Comparison of ENCODE assay signal across 8 cellular contexts in the genomic region with DNA sequence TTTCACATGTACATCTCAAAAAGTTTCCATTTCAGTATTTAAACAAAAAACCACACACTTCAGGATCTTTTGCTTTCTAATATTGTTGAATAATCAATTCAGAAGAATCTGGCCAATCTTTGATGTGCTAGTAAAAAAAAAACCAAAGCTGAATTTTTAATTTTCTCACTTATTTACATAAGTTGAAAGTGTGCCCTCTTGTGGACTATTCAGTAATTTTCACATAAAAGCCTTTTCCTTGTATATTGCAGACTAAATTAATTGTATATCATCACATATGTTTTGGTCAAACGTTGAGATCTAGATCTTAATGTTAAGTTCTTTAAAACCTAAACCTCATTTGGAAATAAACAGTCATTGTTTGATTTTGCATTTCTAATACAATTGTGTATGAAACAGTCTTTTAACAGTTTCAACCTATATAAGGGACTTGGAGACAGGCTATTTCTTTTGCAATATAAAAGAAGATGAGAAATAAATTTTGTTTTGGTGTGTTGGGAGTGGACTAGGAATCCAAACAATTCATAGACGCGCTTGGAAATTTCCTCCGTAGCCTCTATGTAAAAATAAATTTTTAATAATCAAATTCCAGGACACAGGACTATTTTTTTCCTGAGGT.
DNase-seq lines count a peak whose midpoint lies in the region; ATAC-seq and TF ChIP-seq lines count a peak whose summit lies in the region.

No MANE protein-coding gene starts in this region.

- no peaks in the 10 kb centered on the region for H3K9me3 ChIP-seq in mammary epithelial cell (replicated peaks; ENCODE audit: insufficient read depth, low read length)

- dilution Hi-C loops in mammary epithelial cell (cut with HindIII; ENCODE audit: low sequenced_read_pairs) = no loop called here

- H3K27me3 ChIP-seq in mammary epithelial cell (ENCODE audit: insufficient read depth, low read length) = no peaks in the 10 kb centered on the region

- peaks cover 9% of the 10 kb centered on the region for H3K4me1 ChIP-seq in mammary epithelial cell (ENCODE audit: insufficient read depth, low read length)

- 73% methylated on average over 4 of the region's 4 CpGs for WGBS in mammary epithelial cell (ENCODE audit: low coverage, missing lambda C conversion rate)

- no peak overlapping the region for H3K9ac ChIP-seq in mammary epithelial cell (ENCODE audit: insufficient read depth, low read length)

- ATAC-seq in natural killer cell = peak; percentile 37 to 58 (median 43)
- ATAC-seq in natural killer cell treated with Interleukin-12 subunit alpha and Interleukin-12 subunit beta and Interleukin-15 and Interleukin-18, amount 100 ng/mL, for 72 hours = no peak
- ATAC-seq in memory B cell (ENCODE audit: low read depth) = peak; percentile 27
- no peak for ATAC-seq in GM18868 (IDR thresholded peaks at IDR 0.05; ENCODE audit: unreplicated experiment)

- H3K79me2 ChIP-seq in mammary epithelial cell (ENCODE audit: insufficient read depth, low read length) = peaks cover 93% of the 10 kb centered on the region

- in situ Hi-C loops in mammary epithelial cell (cut with MboI; ENCODE audit: low sequenced_read_pairs in 2 of 2) = loop anchor here in 1 of 2 donors (5.0 kb wide), 1 partner anchor 57 kb away; no protein-coding TSS in a partner anchor

- H3K4me3 Mint-ChIP-seq in natural killer cell (no peak overlapping the region), memory B cell (no peak overlapping the region)
- H3K4me3 Mint-ChIP-seq in natural killer cell treated with Interleukin-12 subunit alpha and Interleukin-12 subunit beta and Interleukin-15 and Interleukin-18, amount 100 ng/mL, for 72 hours = no peak overlapping the region

- no peak overlapping the region for H2AFZ ChIP-seq in mammary epithelial cell (ENCODE audit: low read depth, low read length)

- H3K36me3 Mint-ChIP-seq in natural killer cell (no peaks in the 10 kb centered on the region), memory B cell (no peaks in the 10 kb centered on the region)
- no peaks in the 10 kb centered on the region for H3K36me3 Mint-ChIP-seq in natural killer cell treated with Interleukin-12 subunit alpha and Interleukin-12 subunit beta and Interleukin-15 and Interleukin-18, amount 100 ng/mL, for 72 hours

- intact Hi-C loops in natural killer cell (cut with micrococcal nuclease) (loop anchor here (5.0 kb wide), 2 partner anchors 67 to 207 kb away; a partner anchor contains a TSS), mammary epithelial cell (cut with micrococcal nuclease) (loop anchor here (1.0 kb wide), 1 partner anchor 67 kb away; no protein-coding TSS in a partner anchor)

- DNase-seq in natural killer cell (no peak), NCI-H2196 (lab: John Stamatoyannopoulos, UW; ENCODE audit: unreplicated experiment) (peak; percentile 85), mammary epithelial cell (peak; percentile 39), memory B cell (ENCODE audit: low spot score in 2 of 2) (peak in 1 of 2 donors; percentile 38)
- no peak for DNase-seq in natural killer cell treated with Interleukin-12 subunit alpha and Interleukin-12 subunit beta and Interleukin-15 and Interleukin-18, amount 100 ng/mL, for 72 hours (ENCODE audit: low spot score)
- DNase-seq in activated effector memory CD4-positive, alpha-beta T cell treated with anti-CD3 and anti-CD28 coated beads, Interleukin-2, amount 50 U/mL, for 16 hours = no peak
- DNase-seq in activated CD4-positive, CD25-positive, alpha-beta regulatory T cell (lab: John Stamatoyannopoulos, UW) = no peak

- no peak overlapping the region for H3K4me3 ChIP-seq in mammary epithelial cell (replicated peaks in 1 of 3; ENCODE audit: insufficient read depth in 1 of 3, low read depth in 2 of 3, low read length in 3 of 3)

- H3K4me1 Mint-ChIP-seq in natural killer cell (peaks cover 35 to 49% of the 10 kb centered on the region in 2 donors), memory B cell (peaks cover 24% of the 10 kb centered on the region)
- H3K4me1 Mint-ChIP-seq in natural killer cell treated with Interleukin-12 subunit alpha and Interleukin-12 subunit beta and Interleukin-15 and Interleukin-18, amount 100 ng/mL, for 72 hours (ENCODE audit: low read depth in 2 of 2) = peaks cover 26 to 30% of the 10 kb centered on the region in 2 donors

- BruUV-seq in mammary epithelial cell (replicated peaks; lab: Mats Ljungman, UMichigan) = no TSS peak

- no peak overlapping the region for H3K4me2 ChIP-seq in mammary epithelial cell (ENCODE audit: insufficient read depth, low read depth, low read length)

- H3K36me3 ChIP-seq in mammary epithelial cell (ENCODE audit: insufficient read depth, low read length) = no peaks in the 10 kb centered on the region

- H3K27ac Mint-ChIP-seq in natural killer cell = no peak overlapping the region
- H3K27ac Mint-ChIP-seq in natural killer cell treated with Interleukin-12 subunit alpha and Interleukin-12 subunit beta and Interleukin-15 and Interleukin-18, amount 100 ng/mL, for 72 hours = no peak overlapping the region
- H3K27ac Mint-ChIP-seq in memory B cell = no peak overlapping the region

- CTCF ChIA-PET in mammary epithelial cell (lab: Charles Lee; ENCODE audit: low non-redundant PET) = interaction anchor here (0.6 kb wide), 1 partner anchor 69 kb away, joined by 3 read pairs; no protein-coding TSS in a partner anchor

- H3K9me3 Mint-ChIP-seq in natural killer cell = no peaks in the 10 kb centered on the region
- H3K9me3 Mint-ChIP-seq in natural killer cell treated with Interleukin-12 subunit alpha and Interleukin-12 subunit beta and Interleukin-15 and Interleukin-18, amount 100 ng/mL, for 72 hours = no peaks in the 10 kb centered on the region
- H3K9me3 Mint-ChIP-seq in memory B cell = no peaks in the 10 kb centered on the region

- TF ChIP-seq CTCF in natural killer cell (IDR thresholded peaks at IDR 0.05) (peak; percentile 79), mammary epithelial cell (conservative IDR thresholded peaks at IDR 0.05 in 1 of 2, IDR thresholded peaks at IDR 0.05 in 1 of 2; ENCODE audit: extremely low read depth in 1 of 2, insufficient read depth in 1 of 2, low read depth in 1 of 2, low read length in 2 of 2) (peak; percentile 51 to 52)

- no peak overlapping the region for H3K27ac ChIP-seq in mammary epithelial cell (ENCODE audit: insufficient read depth, low read depth, low read length)

- no peaks in the 10 kb centered on the region for H4K20me1 ChIP-seq in mammary epithelial cell (ENCODE audit: insufficient read depth, low read length)

- H3K27me3 Mint-ChIP-seq in natural killer cell (ENCODE audit: low read depth in 2 of 2) = no peaks in the 10 kb centered on the region
- no peaks in the 10 kb centered on the region for H3K27me3 Mint-ChIP-seq in natural killer cell treated with Interleukin-12 subunit alpha and Interleukin-12 subunit beta and Interleukin-15 and Interleukin-18, amount 100 ng/mL, for 72 hours
- no peaks in the 10 kb centered on the region for H3K27me3 Mint-ChIP-seq in memory B cell

Comparison
In these comparisons a context has a peak if more than half of its experiments do, and no peak if none do; other contexts are left out.
1. ATAC-seq: peak in natural killer cell (3 of 3) and memory B cell (single experiment); none in natural killer cell treated with Interleukin-12 subunit alpha and Interleukin-12 subunit beta and Interleukin-15 and Interleukin-18, amount 100 ng/mL, for 72 hours (0 of 2) and GM18868 (single experiment).
2. DNase-seq: peak in NCI-H2196 (single experiment) and mammary epithelial cell (single experiment); none in natural killer cell (single experiment), natural killer cell treated with Interleukin-12 subunit alpha and Interleukin-12 subunit beta and Interleukin-15 and Interleukin-18, amount 100 ng/mL, for 72 hours (single experiment), activated effector memory CD4-positive, alpha-beta T cell treated with anti-CD3 and anti-CD28 coated beads, Interleukin-2, amount 50 U/mL, for 16 hours (single experiment) and activated CD4-positive, CD25-positive, alpha-beta regulatory T cell (0 of 4).